ENCODE assay signal across 8 cellular contexts in the genomic region with DNA sequence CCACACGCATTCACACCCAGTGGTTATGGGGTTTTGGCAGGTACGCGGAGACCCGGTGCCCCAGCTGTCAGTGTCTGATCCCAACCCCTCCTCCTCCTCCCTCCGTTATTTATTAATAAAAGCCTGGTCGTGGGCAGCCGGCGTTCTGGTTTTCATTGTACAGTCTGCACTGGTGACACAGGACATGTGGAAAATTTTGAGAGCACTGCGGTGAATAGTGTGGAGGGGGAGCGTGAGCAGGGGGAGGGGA. TPM values are rescaled to one million over a fixed set of nuclear protein-coding genes. Genes with fewer than 3 reads are reported as not detected.
DNase-seq lines count a peak whose midpoint lies in the region; ATAC-seq and TF ChIP-seq lines count a peak whose summit lies in the region.

No MANE protein-coding gene starts in this region.

- H3K9me3 ChIP-seq in heart left ventricle = no peaks in the 10 kb centered on the region
- no peaks in the 10 kb centered on the region for H3K9me3 ChIP-seq in IMR-90 (ENCODE audit: control insufficient read depth, insufficient read depth, low read length)
- no peaks in the 10 kb centered on the region for H3K9me3 ChIP-seq in duodenal mucosa (ENCODE audit: control insufficient read depth in 1 of 2, low read length in 2 of 2)
- H3K9me3 ChIP-seq in neutrophil = no peaks in the 10 kb centered on the region

- peak overlapping the region; percentile 93 for H2BK20ac ChIP-seq in IMR-90 (ENCODE audit: low read depth, low read length)

- H2AK5ac ChIP-seq in IMR-90 (ENCODE audit: low read depth, low read length) = peak overlapping the region; percentile 92

- ATAC-seq in heart left ventricle (peak; percentile 78 to 86 (median 80)), Right ventricle myocardium superior (ENCODE audit: poor library complexity) (no peak), IMR-90 (ENCODE audit: low read depth) (no peak), GM18520 (IDR thresholded peaks at IDR 0.05; ENCODE audit: unreplicated experiment) (no peak)

- TF ChIP-seq RAD21 in IMR-90 (IDR thresholded peaks at IDR 0.05; ENCODE audit: low read length) = no peak

- H3K4me3 ChIP-seq in heart left ventricle = peak overlapping the region in 10 of 12 donors; percentile 28 to 55 (median 42)
- peak overlapping the region; percentile 5; the same call in 1 of the 2 replicates for H3K4me3 ChIP-seq in IMR-90 (ENCODE audit: insufficient read depth, low read depth, low read length)
- H3K4me3 ChIP-seq in duodenal mucosa (ENCODE audit: low read depth in 1 of 2, low read length in 2 of 2) = peak overlapping the region; percentile 53 to 54
- peak overlapping the region; percentile 68 to 71 for H3K4me3 ChIP-seq in neutrophil (ENCODE audit: low read depth in 1 of 2, low read length in 1 of 2)

- H3K27me3 ChIP-seq in heart left ventricle (no peaks in the 10 kb centered on the region), IMR-90 (ENCODE audit: control insufficient read depth, insufficient read depth, low read length) (no peaks in the 10 kb centered on the region), duodenal mucosa (ENCODE audit: control insufficient read depth in 1 of 2, insufficient read depth in 2 of 2, low read length in 2 of 2) (no peaks in the 10 kb centered on the region), neutrophil (no peaks in the 10 kb centered on the region)

- BruUV-seq in IMR-90 (replicated peaks; lab: Mats Ljungman, UMichigan) = no TSS peak

- peak overlapping the region; percentile 94 for H4K5ac ChIP-seq in IMR-90 (ENCODE audit: low read depth, low read length)

- dilution Hi-C loops in IMR-90 (cut with HindIII; ENCODE audit: low sequenced_read_pairs, unreplicated experiment) = no loop called here

- H3K9me1 ChIP-seq in IMR-90 (ENCODE audit: insufficient read depth, low read length) = peaks cover 18% of the 10 kb centered on the region

- H3K4me2 ChIP-seq in IMR-90 (ENCODE audit: low read depth, low read length) = peak overlapping the region; percentile 66

- TF ChIP-seq CTCF in heart left ventricle (IDR thresholded peaks at IDR 0.05) = no peak
- TF ChIP-seq CTCF in IMR-90 (conservative IDR thresholded peaks at IDR 0.05; ENCODE audit: low read depth, low read length) = no peak
- no peak for TF ChIP-seq CTCF in neutrophil (IDR thresholded peaks at IDR 0.05)

- intact Hi-C loops in heart left ventricle (cut with DNase I) = loop anchor here in 4 of 10 donors (1.0 to 5.0 kb wide), 3 partner anchors 13 to 121 kb away; no protein-coding TSS in a partner anchor
- intact Hi-C loops in Right ventricle myocardium superior (cut with DNase I) = no loop called here
- intact Hi-C loops in IMR-90 (cut with micrococcal nuclease) = loop anchor here (1.0 kb wide), 1 partner anchor 12 kb away; a partner anchor contains a TSS

- peak overlapping the region; percentile 99 for H3K23ac ChIP-seq in IMR-90 (ENCODE audit: low read depth, low read length)

- H4K91ac ChIP-seq in IMR-90 (ENCODE audit: insufficient read depth, low read depth, low read length) = peak overlapping the region; percentile 97

- H4K20me1 ChIP-seq in IMR-90 (ENCODE audit: insufficient read depth, low read length) = no peaks in the 10 kb centered on the region

- TF ChIP-seq POLR2A in heart left ventricle (IDR thresholded peaks at IDR 0.05) = peak in 1 of 2 donors; percentile 22
- TF ChIP-seq POLR2A in IMR-90 (IDR thresholded peaks at IDR 0.05; ENCODE audit: low read depth, low read length) = no peak

- H3K9ac ChIP-seq in IMR-90 (ENCODE audit: low read depth, low read length) (peak overlapping the region; percentile 93), duodenal mucosa (ENCODE audit: low read depth in 1 of 2, low read length in 2 of 2) (peak overlapping the region; percentile 36 to 47)

- no peaks in the 10 kb centered on the region for H3K36me3 ChIP-seq in heart left ventricle
- H3K36me3 ChIP-seq in IMR-90 (ENCODE audit: control insufficient read depth, insufficient read depth, low read length) = no peaks in the 10 kb centered on the region
- no peaks in the 10 kb centered on the region for H3K36me3 ChIP-seq in duodenal mucosa (ENCODE audit: control insufficient read depth in 1 of 2, insufficient read depth in 2 of 2, low read length in 2 of 2)
- no peaks in the 10 kb centered on the region for H3K36me3 ChIP-seq in neutrophil

- peaks cover 0 to 34% of the 10 kb centered on the region in 2 experiments; a peak in 2 of 4 replicates for H3K79me1 ChIP-seq in IMR-90 (ENCODE audit: low read depth in 1 of 2, low read length in 2 of 2)

- H3K4me1 ChIP-seq in heart left ventricle = peaks cover 37 to 97% (median 82%) of the 10 kb centered on the region in 12 donors
- H3K4me1 ChIP-seq in IMR-90 (ENCODE audit: control insufficient read depth, insufficient read depth, low read length) = peaks cover 42% of the 10 kb centered on the region
- H3K4me1 ChIP-seq in duodenal mucosa (ENCODE audit: control insufficient read depth in 1 of 2, insufficient read depth in 2 of 2, low read length in 2 of 2) = peaks cover 66 to 70% of the 10 kb centered on the region in 2 donors
- H3K4me1 ChIP-seq in neutrophil (ENCODE audit: control insufficient read depth in 1 of 2, insufficient read depth in 1 of 2, low read depth in 1 of 2, low read length in 1 of 2) = peaks cover 71 to 77% of the 10 kb centered on the region in 2 experiments

- POLR2A ChIA-PET in IMR-90 (lab: Charles Lee; ENCODE audit: unreplicated experiment) = interaction anchor here (1.1 to 1.7 kb wide), 5 partner anchors 8 to 121 kb away, joined by 5 to 9 read pairs (median 6); no protein-coding TSS in a partner anchor

- peak overlapping the region; percentile 85 to 92 for H4K8ac ChIP-seq in IMR-90 (ENCODE audit: low read depth in 2 of 2, low read length in 2 of 2)

- peak overlapping the region; percentile 96 for H2BK5ac ChIP-seq in IMR-90 (ENCODE audit: low read depth, low read length, poor library complexity, severe bottlenecking)

- peak overlapping the region; percentile 96 for H2BK120ac ChIP-seq in IMR-90 (ENCODE audit: low read depth, low read length)

- CTCF ChIA-PET in IMR-90 (lab: Yijun Ruan, JAX) = interaction anchor here (0.7 to 1.1 kb wide), 4 partner anchors 8 to 127 kb away, joined by 3 to 5 read pairs (median 4); no protein-coding TSS in a partner anchor

- H2AK9ac ChIP-seq in IMR-90 (replicated peaks; ENCODE audit: low read depth, low read length, poor library complexity) = peak overlapping the region; percentile 70

- peak overlapping the region; percentile 95 for H3K4ac ChIP-seq in IMR-90 (ENCODE audit: low read depth, low read length)

- H3K27ac ChIP-seq in heart left ventricle (peak overlapping the region; percentile 89 to 99 (median 97)), IMR-90 (ENCODE audit: insufficient read depth, low read length) (peak overlapping the region; percentile 84), duodenal mucosa (ENCODE audit: low read depth, low read length) (peak overlapping the region; percentile 76), neutrophil (peak overlapping the region; percentile 93)

- peak overlapping the region; percentile 49; the same call in 2 of the 3 replicates for H2BK15ac ChIP-seq in IMR-90 (ENCODE audit: low read depth, low read length)

- DNase-seq in heart left ventricle = no peak
- no peak for DNase-seq in Right ventricle myocardium superior
- no peak for DNase-seq in IMR-90
- no peak for DNase-seq in NCI-H510A treated with DMSO at 0.1 percent for 48 hours (lab: John Stamatoyannopoulos, UW)
- no peak for DNase-seq in NCI-H187 treated with DMSO at 0.1 percent for 48 hours (lab: John Stamatoyannopoulos, UW)

- peak overlapping the region; percentile 98 for H3K56ac ChIP-seq in IMR-90 (ENCODE audit: extremely low read depth, insufficient read depth, low read length)

- peak overlapping the region; percentile 94 for H3K18ac ChIP-seq in IMR-90 (ENCODE audit: low read depth, low read length)

- H3K14ac ChIP-seq in IMR-90 (replicated peaks; ENCODE audit: low read depth, low read length) = peak overlapping the region; percentile 94

- peak overlapping the region; percentile 59 for H2AFZ ChIP-seq in IMR-90 (replicated peaks; ENCODE audit: low read length, poor library complexity)

- in situ Hi-C loops in IMR-90 (cut with MboI; ENCODE audit: low sequenced_read_pairs) = loop anchor here (25.0 kb wide), 1 partner anchor 1753 kb away; a partner anchor contains a TSS

- WGBS in heart left ventricle, 4 donors = 0 to 1% (median 0%) methylated on average over 10 of the region's 10 CpGs
- WGBS in IMR-90 (ENCODE audit: extremely low coverage in 2 of 2, insufficient read length in 1 of 2), 2 experiments = no CpG with 5 or more reads among the region's 10 CpGs

TF ChIP-seq in IMR-90, 13 proteins besides CTCF, POLR2A, EP300 and RAD21 (continues in another document):
- no peak for TF ChIP-seq FOS (IDR thresholded peaks at IDR 0.05; ENCODE audit: low read depth, low read length)
- TF ChIP-seq BHLHE40 (IDR thresholded peaks at IDR 0.05; ENCODE audit: low read depth, low read length) = no peak
- TF ChIP-seq, protein P1, sequence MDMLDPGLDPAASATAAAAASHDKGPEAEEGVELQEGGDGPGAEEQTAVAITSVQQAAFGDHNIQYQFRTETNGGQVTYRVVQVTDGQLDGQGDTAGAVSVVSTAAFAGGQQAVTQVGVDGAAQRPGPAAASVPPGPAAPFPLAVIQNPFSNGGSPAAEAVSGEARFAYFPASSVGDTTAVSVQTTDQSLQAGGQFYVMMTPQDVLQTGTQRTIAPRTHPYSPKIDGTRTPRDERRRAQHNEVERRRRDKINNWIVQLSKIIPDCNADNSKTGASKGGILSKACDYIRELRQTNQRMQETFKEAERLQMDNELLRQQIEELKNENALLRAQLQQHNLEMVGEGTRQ (IDR thresholded peaks at IDR 0.05; ENCODE audit: low read depth, low read length) = no peak
- no peak for TF ChIP-seq NFE2L2 (IDR thresholded peaks at IDR 0.05; ENCODE audit: low read depth, low read length)
- TF ChIP-seq RFX5 (IDR thresholded peaks at IDR 0.05; ENCODE audit: low read depth, low read length) = no peak

RNA-seq across cellular contexts. Expression of a gene that starts 11.5 kb away (rescaled TPM):
- 10 to 100 TPM; 31.7 to 59.2 (median 36.7) TPM for total RNA-seq in heart left ventricle
- polyA plus RNA-seq in heart left ventricle = 10 to 100 TPM in 1 of 2 donors, 1 to 10 TPM in 1; 7.5 to 24.4 TPM
- total RNA-seq in Right ventricle myocardium superior = 38.8 TPM
- total RNA-seq in IMR-90 (2012; rRNA removed) = 6.3 and 8.9 TPM in 2 replicates
- 14.5 and 15.8 TPM in 2 replicates for polyA plus RNA-seq in IMR-90 (2012; rRNA removed)
- 13.2 and 35.9 TPM in 2 replicates for polyA plus RNA-seq in IMR-90 (2012; cell fraction: cytosol; rRNA removed)
- polyA plus RNA-seq in IMR-90 (2012; cell fraction: nucleus; rRNA removed; ENCODE audit: low replicate concordance) = 24.7 and 36.8 TPM in 2 replicates

RNA-seq across cellular contexts. Expression of a gene that starts 58.1 kb away (rescaled TPM):
- total RNA-seq in heart left ventricle (10 to 100 TPM; 44.5 to 85.9 (median 66.7) TPM), Right ventricle myocardium superior (64.1 TPM), IMR-90 (2012; rRNA removed) (12.9 and 13.1 TPM in 2 replicates)
- polyA plus RNA-seq in heart left ventricle (10 to 100 TPM; 10.9 to 27.0 TPM), IMR-90 (2012; rRNA removed) (5.6 and 6.6 TPM in 2 replicates)
- polyA plus RNA-seq in IMR-90 (2012; cell fraction: cytosol; rRNA removed) = 2.7 and 2.8 TPM in 2 replicates
- polyA plus RNA-seq in IMR-90 (2012; cell fraction: nucleus; rRNA removed; ENCODE audit: low replicate concordance) = 2.8 and 5.9 TPM in 2 replicates

Comparison
In these comparisons a context has a peak if more than half of its experiments do, and no peak if none do; other contexts are left out.
1. ATAC-seq: peak in heart left ventricle (4 of 4); none in Right ventricle myocardium superior (single experiment), IMR-90 (single experiment) and GM18520 (single experiment).
2. H3K4me3 ChIP-seq: peak in every context shown above with its lines; median percentile 70 in neutrophil; 54 in duodenal mucosa; 42 in heart left ventricle; 5 in IMR-90.
3. Peak in every context shown above with its lines, with median percentiles within 50 percentile points of each other: H3K27ac ChIP-seq.